ENCODE assay signal across 8 cellular contexts in the genomic region with DNA sequence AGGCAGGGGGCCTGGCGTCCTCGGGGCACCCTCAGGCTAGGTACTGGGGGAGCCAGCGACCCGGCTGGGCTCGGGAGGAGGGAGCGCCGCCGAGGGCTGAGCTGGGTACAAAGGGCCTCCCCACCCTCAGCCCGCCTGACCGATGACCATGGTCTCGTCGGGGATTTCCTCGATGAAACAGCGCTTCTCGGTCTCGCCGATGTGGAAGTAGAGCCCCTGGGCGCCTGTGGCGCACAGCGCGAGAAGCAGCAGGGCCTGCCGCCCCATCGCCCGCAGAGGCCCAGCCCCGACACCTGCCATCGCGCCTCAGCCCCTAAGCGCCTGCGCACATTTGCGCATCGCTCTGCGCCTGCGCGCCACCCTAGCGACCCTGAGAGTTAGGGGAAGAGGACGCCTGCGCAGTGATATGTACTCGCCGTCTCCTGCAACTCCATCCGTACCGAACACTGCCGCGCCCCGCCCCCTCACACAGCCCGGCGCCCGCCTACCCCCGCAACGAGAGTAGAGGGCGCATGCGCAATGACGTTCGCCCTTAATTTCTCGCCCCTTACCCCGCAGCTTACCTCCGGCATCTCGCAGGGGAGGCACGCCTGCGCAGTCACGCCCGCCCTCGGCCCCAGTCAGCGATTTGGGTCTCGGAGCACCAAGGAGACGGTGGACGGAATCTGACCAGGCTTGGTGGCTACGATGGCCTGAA. TPM values are rescaled to one million over a fixed set of nuclear protein-coding genes. Genes with fewer than 3 reads are reported as not detected.
DNase-seq lines count a peak whose midpoint lies in the region; ATAC-seq and TF ChIP-seq lines count a peak whose summit lies in the region.

A gene (minus strand): TSS at position 325 of the 697 bp plus-strand sequence. CDS start 25 bp downstream, at position 300.

- TF ChIP-seq CTCF in C4-2B (conservative IDR thresholded peaks at IDR 0.05) = no peak
- no peak for TF ChIP-seq CTCF in left lung (IDR thresholded peaks at IDR 0.05)

- DNase-seq in NCI-H774 (lab: John Stamatoyannopoulos, UW) = peak; percentile 98
- peak; percentile 100 for DNase-seq in activated CD4-positive, alpha-beta T cell treated with anti-CD3 and anti-CD28 coated beads, Interleukin-2, amount 50 U/mL, for 4 hours
- DNase-seq in dermis blood vessel endothelial cell = peak; percentile 99
- DNase-seq in left lung = peak; percentile 99 to 100
- peak; percentile 100 for DNase-seq in stimulated activated CD4-positive, alpha-beta T cell treated with anti-CD3 and anti-CD28 coated beads, Interleukin-2, amount 100 ng/mL, for 48 hours

- H3K36me3 ChIP-seq in left lung = peaks cover 0 to 33% of the 10 kb centered on the region in 2 donors

- ATAC-seq in GM19395 (IDR thresholded peaks at IDR 0.05; ENCODE audit: unreplicated experiment) = peak; percentile 81
- peak; percentile 73 for ATAC-seq in HG03565 (IDR thresholded peaks at IDR 0.05; ENCODE audit: unreplicated experiment)
- peak; percentile 97 for ATAC-seq in left lung

- H3K27ac ChIP-seq in C4-2B = peak within 1 kb of the TSS; percentile 98
- peak within 1 kb of the TSS; percentile 99 for H3K27ac ChIP-seq in left lung

- intact Hi-C loops in left lung (cut with DNase I) = loop anchor here in 1 of 2 donors (10.0 kb wide), 2 partner anchors 263 to 343 kb away; a partner anchor contains a TSS

- no peaks in the 10 kb centered on the region for H3K9me3 ChIP-seq in left lung

- H3K4me3 ChIP-seq in left lung = peak within 1 kb of the TSS; percentile 92 to 99

- H3K27me3 ChIP-seq in left lung = no peaks in the 10 kb centered on the region

- peaks cover 7 to 29% of the 10 kb centered on the region in 2 donors for H3K4me1 ChIP-seq in left lung

RNA-seq across cellular contexts. Expression of the gene that starts here (rescaled TPM):
- total RNA-seq in dermis blood vessel endothelial cell = 78.8 and 191 TPM in 2 replicates
- total RNA-seq in left lung = 10 to 100 TPM; 69.6 to 84.7 TPM

Comparison
In these comparisons a context has a peak if more than half of its experiments do, and no peak if none do; other contexts are left out.
1. Peak in every context shown above with its lines: DNase-seq, ATAC-seq, H3K4me3 ChIP-seq and H3K27ac ChIP-seq.